8 cellular contexts compared by ENCODE assay signal in genomic region chr2:171999604-172000469, GRCh38. TPM values are rescaled to one million over a fixed set of nuclear protein-coding genes. Genes with fewer than 3 reads are reported as not detected.
DNase-seq lines count a peak whose midpoint lies in the region; ATAC-seq and TF ChIP-seq lines count a peak whose summit lies in the region.

TSS of gene METAP1D (plus strand) at chr2:171999953. CDS start at chr2:171999970, 17 bp downstream.

- peaks cover 13% of the 10 kb centered on the region for H3K4me1 ChIP-seq in OCI-LY3 (ENCODE audit: low read length)
- peaks cover 10% of the 10 kb centered on the region for H3K4me1 ChIP-seq in mucosa of descending colon (ENCODE audit: low read depth)

- no peaks in the 10 kb centered on the region for H4K20me1 ChIP-seq in OCI-LY3 (ENCODE audit: insufficient read depth, low read length)

- peak within 1 kb of the TSS; percentile 98 for H2AFZ ChIP-seq in OCI-LY3 (ENCODE audit: low read depth, low read length)

- H3K36me3 ChIP-seq in OCI-LY3 (replicated peaks; ENCODE audit: low read depth, low read length) (no peaks in the 10 kb centered on the region), mucosa of descending colon (ENCODE audit: low read depth) (no peaks in the 10 kb centered on the region)

- peak within 1 kb of the TSS; percentile 93 for H3K4me2 ChIP-seq in OCI-LY3 (ENCODE audit: low read length)

- no peaks in the 10 kb centered on the region for H3K27me3 ChIP-seq in OCI-LY3 (ENCODE audit: low read depth, low read length)

- H3K9ac ChIP-seq in OCI-LY3 (ENCODE audit: low read length), result peak within 1 kb of the TSS; percentile 74

- H3K4me3 ChIP-seq in OCI-LY3 (ENCODE audit: low read length) (peak within 1 kb of the TSS; percentile 86), mucosa of descending colon (peak within 1 kb of the TSS; percentile 37)

- H3K9me3 ChIP-seq in OCI-LY3 (ENCODE audit: insufficient read depth, low read length) (no peaks in the 10 kb centered on the region), mucosa of descending colon (no peaks in the 10 kb centered on the region)

- H3K79me2 ChIP-seq in OCI-LY3 (ENCODE audit: low read length), result no peaks in the 10 kb centered on the region

- no peak for TF ChIP-seq CTCF in OCI-LY3 (IDR thresholded peaks at IDR 0.05; ENCODE audit: low read depth, low read length)
- TF ChIP-seq CTCF in mucosa of descending colon (IDR thresholded peaks at IDR 0.05), result no peak

- ATAC-seq in GM21528 (IDR thresholded peaks at IDR 0.05; ENCODE audit: low FRiP score, unreplicated experiment), result peak; percentile 94
- ATAC-seq in mucosa of descending colon, result peak; percentile 100

- peak; percentile 57 for DNase-seq in DMS114 treated with DMSO at 0.1 percent for 48 hours (lab: John Stamatoyannopoulos, UW; ENCODE audit: unreplicated experiment)
- DNase-seq in HuH-7 (ENCODE audit: low spot score), result peak; percentile 96
- DNase-seq in activated T-cell treated with anti-CD3 and anti-CD28 coated beads for 24 hours (ENCODE audit: low read depth), result peak; percentile 85
- peak; percentile 33 for DNase-seq in epithelial cell of prostate (ENCODE audit: low read depth, low spot score)
- DNase-seq in mucosa of descending colon, result peak; percentile 90 to 95 (median 92)
- DNase-seq in stimulated activated CD8-positive, alpha-beta memory T cell treated with anti-CD3 and anti-CD28 coated beads, Interleukin-2, amount 100 ng/mL, for 48 hours (ENCODE audit: low read depth in 2 of 2), result peak; percentile 82 to 87

- intact Hi-C loops in mucosa of descending colon (cut with DNase I, micrococcal nuclease), result no loop called here

- peak within 1 kb of the TSS; percentile 30 for H3K27ac ChIP-seq in OCI-LY3 (ENCODE audit: low read length)
- H3K27ac ChIP-seq in epithelial cell of prostate, result peak within 1 kb of the TSS; percentile 60

RNA-seq across cellular contexts. Expression of gene METAP1D, which starts in this region (rescaled TPM):
- 10 to 100 TPM in 1 of 3 donors, 1 to 10 TPM in 2; 5.5 to 10.4 (median 6.7) TPM for total RNA-seq in mucosa of descending colon

Comparison
In these comparisons a context has a peak if more than half of its experiments do, and no peak if none do; other contexts are left out.
1. Peak in every context shown above with its lines: DNase-seq, ATAC-seq, H3K4me3 ChIP-seq and H3K27ac ChIP-seq.
2. DNase-seq: peak in every context shown above with its lines; median percentile 96 in HuH-7; 92 in mucosa of descending colon; 85 in activated T-cell treated with anti-CD3 and anti-CD28 coated beads for 24 hours; 84 in stimulated activated CD8-positive, alpha-beta memory T cell treated with anti-CD3 and anti-CD28 coated beads, Interleukin-2, amount 100 ng/mL, for 48 hours; 57 in DMS114 treated with DMSO at 0.1 percent for 48 hours; 33 in epithelial cell of prostate.